ENCODE assay signal across 35 cellular contexts in the genomic region with DNA sequence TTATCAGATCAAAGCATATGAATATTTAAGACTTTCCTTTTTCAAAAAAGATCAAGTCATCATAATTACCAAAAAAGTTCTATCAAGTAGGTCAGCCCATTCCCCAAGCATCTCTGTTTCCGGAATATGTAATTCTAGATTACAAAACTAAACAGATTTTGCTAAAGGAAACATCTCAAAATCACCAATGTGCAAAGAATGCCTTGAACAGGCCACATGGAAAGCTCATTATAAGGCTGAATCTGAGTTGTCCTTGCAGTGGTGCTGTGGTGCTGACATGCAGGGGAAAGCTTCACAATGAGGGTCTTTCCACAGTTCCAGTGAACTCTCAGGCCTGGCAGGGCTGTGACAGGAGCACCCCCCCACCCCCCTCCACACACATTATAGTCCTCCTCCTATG.
"Had no signal": no experiment of that assay in that cellular context is flagged by ENCODE, and none has a peak within 500 bp of the region (broad histone marks: within the 10 kb centered on the region; RNA-seq: fewer than 3 reads in every experiment).

No MANE protein-coding gene starts in this region.

- H3K9me3 ChIP-seq: MG63 had no signal

- H3K4me3 ChIP-seq: MG63 had no signal

- H3K27me3 ChIP-seq: MG63 had no signal

- H3K4me2 ChIP-seq: KMS-11 had no signal

- DNase-seq: Karpas-422, Kasumi-1, KBM-7, KG1, MG63, MM.1S, MV-4-11, NCI-H1048, NCI-H1092, NCI-H1092 treated with DMSO at 0.1 percent for 48 hours, NCI-H1105, NCI-H1105 treated with DMSO at 0.1 percent for 48 hours, NCI-H1417, NCI-H1417 treated with DMSO at 0.1 percent for 48 hours, NCI-H1436, NCI-H1436 treated with DMSO at 0.1 percent for 48 hours, NCI-H146, NCI-H1694, NCI-H1694 treated with DMSO at 0.1 percent for 48 hours, NCI-H187, NCI-H187 treated with DMSO at 0.1 percent for 48 hours, NCI-H1930, NCI-H2029, NCI-H2029 treated with DMSO at 0.1 percent for 48 hours, NCI-H2081, NCI-H2081 treated with DMSO at 0.1 percent for 48 hours, NCI-H2107, NCI-H2171, NCI-H2171 treated with DMSO at 0.1 percent for 48 hours, NCI-H2227 treated with DMSO at 0.1 percent for 48 hours, NCI-H226, NCI-H345, NCI-H446, NCI-H446 treated with DMSO at 0.1 percent for 48 hours had no signal

- H3K9ac ChIP-seq: KMS-11 had no signal

- H3K36me3 ChIP-seq: MG63 had no signal

- H3K27ac ChIP-seq: KMS-11 had no signal
